ENCODE assay signal across 20 cellular contexts in genomic region chr19:43203611-43204010, GRCh38. TPM values are rescaled to one million over a fixed set of nuclear protein-coding genes. Genes with fewer than 3 reads are reported as not detected.
"Had no signal": no experiment of that assay in that cellular context is flagged by ENCODE, and none has a peak within 500 bp of the region (broad histone marks: within the 10 kb centered on the region; RNA-seq: fewer than 3 reads in every experiment).

No MANE protein-coding gene starts in this region.

RNA-seq across cellular contexts. Expression of gene PSG4, which starts 1.8 kb away (rescaled TPM):
- total RNA-seq: left colon; left lung; liver; lower lobe of right lung; mucosa of gallbladder; naive thymus-derived CD8-positive, alpha-beta T cell; neural crest cell; osteocyte; progenitor cell of endocrine pancreas; pulmonary artery endothelial cell; right cardiac atrium; sciatic nerve; stomach; thyroid gland; transverse colon; upper lobe of left lung had no signal
- polyA plus RNA-seq: immature natural killer cell; liver; naive thymus-derived CD8-positive, alpha-beta T cell; right cardiac atrium; urinary bladder had no signal

RNA-seq across cellular contexts. Expression of gene PSG5, which starts 17.3 kb away (rescaled TPM):
- total RNA-seq: kidney; left colon; left lung; liver; lower lobe of right lung; mucosa of gallbladder; naive thymus-derived CD8-positive, alpha-beta T cell; neural crest cell; osteocyte; progenitor cell of endocrine pancreas; pulmonary artery endothelial cell; right cardiac atrium; sciatic nerve; stomach; testis; thyroid gland; transverse colon; upper lobe of left lung; urinary bladder had no signal
- polyA plus RNA-seq: immature natural killer cell; liver; naive thymus-derived CD8-positive, alpha-beta T cell; right cardiac atrium; stomach; urinary bladder had no signal
